ENCODE assay signal across 21 cellular contexts in genomic region chr6:159052720-159053119, GRCh38.
"Had no signal": no experiment of that assay in that cellular context is flagged by ENCODE, and none has a peak within 500 bp of the region (broad histone marks: within the 10 kb centered on the region; RNA-seq: fewer than 3 reads in every experiment).

No MANE protein-coding gene starts in this region.

- H3K27me3 Mint-ChIP-seq: activated CD4-positive, alpha-beta memory T cell treated with anti-CD3 and anti-CD28 coated beads for 36 hours; activated CD8-positive, alpha-beta memory T cell treated with anti-CD3 and anti-CD28 coated beads, Interleukin-2, amount 10 ng/mL, durations not matched to agents 7 days and 5 days had no signal

- H3K36me3 Mint-ChIP-seq: activated CD4-positive, alpha-beta memory T cell treated with anti-CD3 and anti-CD28 coated beads for 36 hours; activated CD8-positive, alpha-beta memory T cell treated with anti-CD3 and anti-CD28 coated beads, Interleukin-2, amount 10 ng/mL, durations not matched to agents 7 days and 5 days had no signal

- H3K27ac Mint-ChIP-seq: activated CD4-positive, alpha-beta memory T cell treated with anti-CD3 and anti-CD28 coated beads for 36 hours; activated CD8-positive, alpha-beta memory T cell treated with anti-CD3 and anti-CD28 coated beads, Interleukin-2, amount 10 ng/mL, durations not matched to agents 7 days and 5 days; activated naive CD4-positive, alpha-beta T cell treated with anti-CD3 and anti-CD28 coated beads, Interleukin-2, amount 50 U/mL, for 72 hours; nephron progenitor cell had no signal

- H3K4me1 Mint-ChIP-seq: nephron progenitor cell had no signal

- H3K4me3 ChIP-seq: esophagus muscularis mucosa, left ventricle myocardium inferior, prostate gland, skin epidermis, tibial nerve, vagina had no signal

- DNase-seq: activated CD4-positive, alpha-beta memory T cell treated with anti-CD3 and anti-CD28 coated beads for 36 hours; activated CD8-positive, alpha-beta memory T cell treated with anti-CD3 and anti-CD28 coated beads, Interleukin-2, amount 10 ng/mL, durations not matched to agents 7 days and 5 days; activated effector memory CD4-positive, alpha-beta T cell treated with Interleukin-2 at 50 U/mL for 16 hours; activated T-cell treated with anti-CD3 and anti-CD28 coated beads, Interleukin-2, amount 50 U/mL, for 1 hour; anterior cingulate cortex; cortex of kidney; effector CD4-positive, alpha-beta T cell; left ventricle myocardium inferior; mesendoderm; nephron progenitor cell; right cardiac atrium; stimulated activated CD4-positive, alpha-beta T cell treated with anti-CD3 and anti-CD28 coated beads, Interleukin-15, amount 100 ng/mL, for 24 hours; stimulated activated CD4-positive, alpha-beta T cell treated with anti-CD3 and anti-CD28 coated beads, Interleukin-4, amount 100 ng/mL, for 1 hour; stimulated activated naive CD4-positive, alpha-beta T cell treated with Interleukin-2 at 50 U/mL for 16 hours; substantia nigra had no signal

- H3K4me3 Mint-ChIP-seq: activated CD4-positive, alpha-beta memory T cell treated with anti-CD3 and anti-CD28 coated beads for 36 hours; activated CD8-positive, alpha-beta memory T cell treated with anti-CD3 and anti-CD28 coated beads, Interleukin-2, amount 10 ng/mL, durations not matched to agents 7 days and 5 days; nephron progenitor cell had no signal

- H3K9me3 Mint-ChIP-seq: activated naive CD4-positive, alpha-beta T cell treated with anti-CD3 and anti-CD28 coated beads, Interleukin-2, amount 50 U/mL, for 72 hours; nephron progenitor cell had no signal

- ATAC-seq: activated CD8-positive, alpha-beta memory T cell treated with anti-CD3 and anti-CD28 coated beads, Interleukin-2, amount 10 ng/mL, durations not matched to agents 7 days and 5 days; activated naive CD4-positive, alpha-beta T cell treated with anti-CD3 and anti-CD28 coated beads, Interleukin-2, amount 50 U/mL, for 72 hours; right cardiac atrium had no signal
